9 cellular contexts compared by ENCODE assay signal in genomic region chr1:85692730-85693314, GRCh38. TPM values are rescaled to one million over a fixed set of nuclear protein-coding genes. Genes with fewer than 3 reads are reported as not detected.
DNase-seq lines count a peak whose midpoint lies in the region; ATAC-seq, FAIRE-seq and TF ChIP-seq lines count a peak whose summit lies in the region.
"Had no signal": no experiment of that assay in that cellular context is flagged by ENCODE, and none has a peak within 500 bp of the region (broad histone marks: within the 10 kb centered on the region; RNA-seq: fewer than 3 reads in every experiment).

No MANE protein-coding gene starts in this region.

- POLR2A ChIA-PET in K562 (lab: Yijun Ruan, JAX): interaction anchor here (0.6 to 1.4 kb wide), 3 partner anchors 10 to 15 kb away, joined by 3 to 4 read pairs (median 3); partner anchors contain the start of gene ZNHIT6

- peak; percentile 35 to 53 for TF ChIP-seq RAD21 in K562 (CRISPR knock-in tag; conservative IDR thresholded peaks at IDR 0.05 in 1 of 2, IDR thresholded peaks at IDR 0.05 in 1 of 2)

- TF ChIP-seq POLR2A in K562 (conservative IDR thresholded peaks at IDR 0.05): no peak

- H3K27me3 ChIP-seq in K562 (ENCODE audit: control insufficient read depth in 2 of 2, insufficient read depth in 2 of 2, low read length in 2 of 2): no peaks in the 10 kb centered on the region
- H3K27me3 ChIP-seq in mesenchymal stem cell (ENCODE audit: control insufficient read depth in 1 of 2, insufficient read depth in 1 of 2, low read length in 2 of 2): no peaks in the 10 kb centered on the region

- no peak overlapping the region for H4K8ac ChIP-seq in mesenchymal stem cell (ENCODE audit: low read length)

- no peak overlapping the region for H3K4ac ChIP-seq in mesenchymal stem cell (ENCODE audit: low read depth in 1 of 2, low read length in 2 of 2)

- peak; percentile 37; the same call in 1 of the 3 replicates for ATAC-seq in K562
- ATAC-seq in GM19452 (IDR thresholded peaks at IDR 0.05; ENCODE audit: unreplicated experiment): no peak
- no peak for ATAC-seq in omental fat pad (ENCODE audit: low FRiP score)

- no peak overlapping the region for H2BK5ac ChIP-seq in mesenchymal stem cell (ENCODE audit: low read depth, low read length, poor library complexity, severe bottlenecking)

- peaks cover 34% of the 10 kb centered on the region; the same call in 1 of the 3 replicates for H3K36me3 ChIP-seq in K562 (ENCODE audit: control insufficient read depth, insufficient read depth, low read length)
- peaks cover 9 to 10% of the 10 kb centered on the region in 2 experiments for H3K36me3 ChIP-seq in mesenchymal stem cell (ENCODE audit: control insufficient read depth in 1 of 2, insufficient read depth in 2 of 2, low read depth in 1 of 2, low read length in 2 of 2)

- intact Hi-C loops in K562 (cut with micrococcal nuclease): loop anchor here (2.0 to 10.0 kb wide), 3 partner anchors 80 to 748 kb away; partner anchors contain the start of gene CCN1

- no peak overlapping the region for H2AK5ac ChIP-seq in mesenchymal stem cell (ENCODE audit: low read length, severe bottlenecking)

- BruUV-seq in K562 (replicated peaks; lab: Mats Ljungman, UMichigan): no TSS peak

- H3K4me2 ChIP-seq in K562 (ENCODE audit: insufficient read depth, low read length) (no peak overlapping the region), mesenchymal stem cell (ENCODE audit: low read length, poor library complexity, severe bottlenecking) (no peak overlapping the region)

- no peaks in the 10 kb centered on the region for H3K9me1 ChIP-seq in K562 (ENCODE audit: control insufficient read depth, insufficient read depth, low read length)

- no peak overlapping the region for H3K4me3 ChIP-seq in K562
- no peak overlapping the region for H3K4me3 ChIP-seq in mesenchymal stem cell (ENCODE audit: insufficient read depth in 1 of 2, low read depth in 1 of 2, low read length in 2 of 2)

- H3K14ac ChIP-seq in mesenchymal stem cell (ENCODE audit: low read length in 2 of 2): no peak overlapping the region

- H3K4me1 ChIP-seq in K562 (replicated peaks in 1 of 2; ENCODE audit: control insufficient read depth in 2 of 2, insufficient read depth in 2 of 2, low read length in 2 of 2) (no peaks in the 10 kb centered on the region; a peak in 1 of 5 replicates), mesenchymal stem cell (ENCODE audit: control insufficient read depth, insufficient read depth, low read depth, low read length) (peaks cover 4% of the 10 kb centered on the region)

- H3K27ac ChIP-seq in C4-2B (no peak overlapping the region), K562 (ENCODE audit: extremely low read depth, low read depth, low read length) (no peak overlapping the region), mesenchymal stem cell (ENCODE audit: low read length, poor library complexity, severe bottlenecking) (peak overlapping the region; percentile 53)

- H4K20me1 ChIP-seq in K562 (replicated peaks; ENCODE audit: control insufficient read depth, insufficient read depth, low read length): no peaks in the 10 kb centered on the region

- TF ChIP-seq CTCF in C4-2B (conservative IDR thresholded peaks at IDR 0.05) (peak; percentile 71), K562 (IDR thresholded peaks at IDR 0.05 in 2 of 3, conservative IDR thresholded peaks at IDR 0.05 in 1 of 3; ENCODE audit: insufficient read depth in 2 of 3, low read depth in 1 of 3, low read length in 3 of 3) (peak in 1 of 3 experiments; percentile 50; a peak in 2 of 6 replicates), omental fat pad (IDR thresholded peaks at IDR 0.05) (no peak)

- no peak overlapping the region for H3K23ac ChIP-seq in mesenchymal stem cell (ENCODE audit: low read length in 2 of 2)

- H2BK15ac ChIP-seq in mesenchymal stem cell (ENCODE audit: low read depth, poor library complexity, severe bottlenecking): no peak overlapping the region

- H3K9me3 ChIP-seq in K562 (replicated peaks; ENCODE audit: control insufficient read depth, insufficient read depth, low read depth, low read length) (no peaks in the 10 kb centered on the region), mesenchymal stem cell (ENCODE audit: control insufficient read depth, low read length) (no peaks in the 10 kb centered on the region)

- peaks cover 6% of the 10 kb centered on the region; the same call in 2 of the 3 replicates for H3K79me2 ChIP-seq in K562 (ENCODE audit: control insufficient read depth, insufficient read depth, low read length)

- H3K9ac ChIP-seq in K562 (ENCODE audit: insufficient read depth in 1 of 2, low read depth in 2 of 2, low read length in 2 of 2) (no peak overlapping the region), mesenchymal stem cell (ENCODE audit: low read length) (peak overlapping the region; percentile 44)

- 75% methylated on average over 1 of the region's 1 CpG for WGBS in K562 (ENCODE audit: insufficient coverage, low coverage, missing lambda C conversion rate)
- no CpG with 5 or more reads among the region's 1 CpG for WGBS in mesenchymal stem cell

- in situ Hi-C loops in K562 (cut with MboI): loop anchor here (10.0 kb wide), 1 partner anchor 388 kb away; no protein-coding TSS in a partner anchor

- H4K91ac ChIP-seq in mesenchymal stem cell (ENCODE audit: low read length): no peak overlapping the region

- H2BK12ac ChIP-seq in mesenchymal stem cell (ENCODE audit: low read length in 2 of 2): no peak overlapping the region

- DNase-seq in HTR-8/SVneo (ENCODE audit: insufficient read length, low spot score): peak; percentile 17
- peak in 1 of 4 experiments; percentile 6 for DNase-seq in K562 (ENCODE audit: extremely low read depth in 1 of 4, low spot score in 3 of 4)
- peak; percentile 66 for DNase-seq in mesenchymal stem cell
- DNase-seq in germinal center (ENCODE audit: low spot score): no peak
- DNase-seq in omental fat pad (ENCODE audit: low spot score): no peak
- DNase-seq in GF-D8 (lab: John Stamatoyannopoulos, UW): no peak
- DNase-seq: activated naive CD8-positive, alpha-beta T cell treated with anti-CD3 and anti-CD28 coated beads, Interleukin-2, amount 10 ng/mL, durations not matched to agents 7 days and 5 days had no signal

- H3K79me1 ChIP-seq in mesenchymal stem cell (replicated peaks; ENCODE audit: low read length, poor library complexity, severe bottlenecking): peaks cover 9% of the 10 kb centered on the region

- H2AFZ ChIP-seq in K562 (ENCODE audit: low read depth, low read length) (no peak overlapping the region), mesenchymal stem cell (ENCODE audit: low read depth, low read length) (no peak overlapping the region)

- no peak for TF ChIP-seq EP300 in K562 (IDR thresholded peaks at IDR 0.05; ENCODE audit: low read length)

- FAIRE-seq in HTR-8/SVneo (lab: Jason Lieb, UNC) (no peak), K562 (lab: Jason Lieb, UNC) (peak; percentile 15)

- no peak overlapping the region for H3K18ac ChIP-seq in mesenchymal stem cell (ENCODE audit: low read depth in 1 of 2, low read length in 2 of 2)

- no peak overlapping the region for H2BK120ac ChIP-seq in mesenchymal stem cell (ENCODE audit: low read depth, low read length)

- CTCF ChIA-PET in K562 (lab: Yijun Ruan, JAX; ENCODE audit: low intra/inter-chr PET ratio): interaction anchor here (1.2 to 1.5 kb wide), 2 partner anchors 385 to 748 kb away, joined by 5 to 6 read pairs; no protein-coding TSS in a partner anchor

TF ChIP-seq in K562, 482 proteins besides CTCF, POLR2A, EP300 and RAD21:
- TF ChIP-seq TBL1XR1 (IDR thresholded peaks at IDR 0.05; ENCODE audit: low read length in 2 of 2): no peak
- peak; percentile 27; the same call in 1 of the 2 replicates for TF ChIP-seq ATF3 (IDR thresholded peaks at IDR 0.05)
- TF ChIP-seq ATF3 (CRISPR knock-in tag; conservative IDR thresholded peaks at IDR 0.05): no peak
- no peak for TF ChIP-seq CEBPG (CRISPR knock-in tag; IDR thresholded peaks at IDR 0.05)
- peak; percentile 11 to 58; a peak in 1 of 4 replicates for TF ChIP-seq CEBPG (tag; conservative IDR thresholded peaks at IDR 0.05 in 1 of 2, IDR thresholded peaks at IDR 0.05 in 1 of 2)

RNA-seq across cellular contexts. Expression of gene ZNHIT6, which starts 15.4 kb away (rescaled TPM):
- total RNA-seq in K562 (2011; cell fraction: chromatin; rRNA removed; ENCODE audit: low replicate concordance): 4.5 and 21.9 TPM in 2 replicates
- 2.3 and 4.6 TPM in 2 replicates for total RNA-seq in K562 (2011; cell fraction: nucleolus; rRNA removed)
- total RNA-seq in K562 (2011; cell fraction: nucleoplasm; rRNA removed): 10.4 and 21.5 TPM in 2 replicates
- total RNA-seq in K562 (2014; rRNA removed): 16.2 and 18.4 TPM in 2 replicates
- total RNA-seq in K562 (2014; rRNA removed; fragmentation: Illumina TruSeq; extraction: Trizol): 28.6 and 31.0 TPM in 2 replicates
- 26.5 and 30.6 TPM in 2 replicates for total RNA-seq in K562 (2015; rRNA removed; fragmentation: Illumina TruSeq; extraction: Trizol)
- 18.4 and 21.1 TPM in 2 replicates for total RNA-seq in K562 (2021)
- 12.2 and 17.4 TPM in 2 replicates for polyA plus RNA-seq in K562 (2011; rRNA removed)
- polyA plus RNA-seq in K562 (2011; cell fraction: cytosol; rRNA removed): 5.0 and 9.3 TPM in 2 replicates
- polyA plus RNA-seq in K562 (2011; cell fraction: nucleus; rRNA removed): 7.6 and 9.5 TPM in 2 replicates
- polyA plus RNA-seq in K562 (2012): 16.1 and 29.0 TPM in 2 replicates
- 32.0 and 37.6 TPM in 2 replicates for polyA plus RNA-seq in K562 (2014; fragmentation: Illumina TruSeq; extraction: Trizol)
- polyA plus RNA-seq in K562 (2014; fragmentation: Nextera tagmentation; extraction: Ambion mirVana): 10 to 100 TPM; 15.4 to 21.7 TPM
- 27.8 and 29.7 TPM in 2 replicates for polyA plus RNA-seq in K562 (2014; rRNA removed)
- polyA minus RNA-seq in K562 (2011; rRNA and poly(A)+ RNA removed): 17.5 and 18.9 TPM in 2 replicates
- 5.1 and 6.6 TPM in 2 replicates for polyA minus RNA-seq in K562 (2011; cell fraction: cytosol; rRNA and poly(A)+ RNA removed)
- 6.7 and 9.3 TPM in 2 replicates for polyA minus RNA-seq in K562 (2011; cell fraction: nucleus; rRNA and poly(A)+ RNA removed)
- polyA plus RNA-seq in mesenchymal stem cell (2013, experiment 1 of 2): 22.7 TPM
- polyA plus RNA-seq in mesenchymal stem cell (2013, experiment 2 of 2): 22.7 TPM
- 10 to 100 TPM in 3 of 4 donors, 1 to 10 TPM in 1; 9.6 to 20.5 (median 15.4) TPM for total RNA-seq in omental fat pad

Comparison
In these comparisons a context has a peak if more than half of its experiments do, and no peak if none do; other contexts are left out.
1. DNase-seq: peak in HTR-8/SVneo (single experiment) and mesenchymal stem cell (single experiment); none in germinal center (single experiment), omental fat pad (single experiment) and GF-D8 (single experiment).